8 cellular contexts compared by ENCODE assay signal in genomic region chr1:52140633-52141512, GRCh38. TPM values are rescaled to one million over a fixed set of nuclear protein-coding genes. Genes with fewer than 3 reads are reported as not detected.
DNase-seq lines count a peak whose midpoint lies in the region; ATAC-seq and TF ChIP-seq lines count a peak whose summit lies in the region.

No MANE protein-coding gene starts in this region.

- ATAC-seq in Panc1: no peak
- no peak for ATAC-seq in GM19397 (IDR thresholded peaks at IDR 0.05; ENCODE audit: unreplicated experiment)

- H3K4me3 ChIP-seq in HAP-1 (peak overlapping the region; percentile 37), Panc1 (ENCODE audit: low read depth in 2 of 2, low read length in 2 of 2) (peak overlapping the region in 1 of 2 experiments; percentile 75; a peak in 3 of 4 replicates), esophagus muscularis mucosa (peak overlapping the region; percentile 80 to 96 (median 96)), retinal pigment epithelial cell (ENCODE audit: low read length) (peak overlapping the region; percentile 64)

- WGBS in esophagus muscularis mucosa: 22% methylated on average over 2 of the region's 2 CpGs

- TF ChIP-seq EP300 in esophagus muscularis mucosa (IDR thresholded peaks at IDR 0.05): no peak

- H3K36me3 ChIP-seq in HAP-1 (replicated peaks): no peaks in the 10 kb centered on the region
- H3K36me3 ChIP-seq in Panc1 (ENCODE audit: control insufficient read depth, insufficient read depth, low read length): no peaks in the 10 kb centered on the region
- no peaks in the 10 kb centered on the region for H3K36me3 ChIP-seq in esophagus muscularis mucosa

- H3K4me1 ChIP-seq in HAP-1 (peaks cover 29% of the 10 kb centered on the region), Panc1 (ENCODE audit: control insufficient read depth, insufficient read depth, low read length) (peaks cover 25% of the 10 kb centered on the region), esophagus muscularis mucosa (peaks cover 23 to 50% (median 46%) of the 10 kb centered on the region in 4 donors)

- in situ Hi-C loops in HAP-1 (cut with MboI; ENCODE audit: low sequenced_read_pairs) (no loop called here), Panc1 (cut with HindIII; ENCODE audit: low pct_unique_long_range_greater_than_20kb, low sequenced_read_pairs) (no loop called here)

- H3K27me3 ChIP-seq in HAP-1 (ENCODE audit: low read depth) (no peaks in the 10 kb centered on the region), Panc1 (ENCODE audit: control insufficient read depth, insufficient read depth, low read length) (no peaks in the 10 kb centered on the region), esophagus muscularis mucosa (no peaks in the 10 kb centered on the region)

- H3K27ac ChIP-seq in Panc1 (ENCODE audit: low read length) (peak overlapping the region; percentile 78), esophagus muscularis mucosa (replicated peaks in 1 of 4) (peak overlapping the region; percentile 98 to 99 (median 99))

- no peaks in the 10 kb centered on the region for H3K9me3 ChIP-seq in HAP-1
- H3K9me3 ChIP-seq in Panc1 (ENCODE audit: control insufficient read depth, insufficient read depth, low read depth, low read length): no peaks in the 10 kb centered on the region
- no peaks in the 10 kb centered on the region for H3K9me3 ChIP-seq in esophagus muscularis mucosa

- no TSS peak for BruUV-seq in Panc1 (replicated peaks; lab: Mats Ljungman, UMichigan)

- TF ChIP-seq CTCF in Panc1 (IDR thresholded peaks at IDR 0.05) (no peak), esophagus muscularis mucosa (IDR thresholded peaks at IDR 0.05) (no peak), retinal pigment epithelial cell (conservative IDR thresholded peaks at IDR 0.05; ENCODE audit: low read depth, low read length) (no peak)

- DNase-seq in HAP-1 (ENCODE audit: low spot score in 2 of 2) (no peak), Panc1 (ENCODE audit: low read depth, low spot score) (no peak), esophagus muscularis mucosa (ENCODE audit: extremely low spot score) (no peak), retinal pigment epithelial cell (ENCODE audit: low read depth) (no peak), NCI-H1105 (lab: John Stamatoyannopoulos, UW) (no peak), NCI-H1436 treated with DMSO at 0.1 percent for 48 hours (lab: John Stamatoyannopoulos, UW) (no peak)
- DNase-seq in activated CD4-positive, CD25-positive, alpha-beta regulatory T cell treated with anti-CD3 and anti-CD28 coated beads, Interleukin-2, amount 50 U/mL, for 72 hours: no peak

- POLR2A ChIA-PET in Panc1 (lab: Charles Lee): no interaction called here

- CTCF ChIA-PET in Panc1 (lab: Charles Lee): interaction anchor here (0.9 kb wide), 1 partner anchor 154 kb away, joined by 3 read pairs; no protein-coding TSS in a partner anchor

- intact Hi-C loops in Panc1 (cut with micrococcal nuclease; ENCODE audit: unreplicated experiment): loop anchor here (5.0 kb wide), 1 partner anchor 156 kb away; no protein-coding TSS in a partner anchor
- intact Hi-C loops in esophagus muscularis mucosa (cut with DNase I): loop anchor here (5.0 kb wide), 1 partner anchor 121 kb away; no protein-coding TSS in a partner anchor

- no peak for TF ChIP-seq POLR2A in esophagus muscularis mucosa (IDR thresholded peaks at IDR 0.05; ENCODE audit: low read depth)

RNA-seq across cellular contexts. Expression of gene ZFYVE9, which starts 1.0 kb away (rescaled TPM):
- total RNA-seq in Panc1 (2021; ENCODE audit: unreplicated experiment) (18.0 TPM), esophagus muscularis mucosa (10 to 100 TPM; 38.1 to 54.8 (median 40.9) TPM)
- polyA plus RNA-seq in Panc1 (2012; ENCODE audit: insufficient read length): 11.2 TPM
